ENCODE assay signal across 21 cellular contexts in genomic region chr16:71352963-71353460, GRCh38. TPM values are rescaled to one million over a fixed set of nuclear protein-coding genes. Genes with fewer than 3 reads are reported as not detected.
"Had no signal": no experiment of that assay in that cellular context is flagged by ENCODE, and none has a peak within 500 bp of the region (broad histone marks: within the 10 kb centered on the region; RNA-seq: fewer than 3 reads in every experiment).

No MANE protein-coding gene starts in this region.

- DNase-seq: effector CD8-positive, alpha-beta T cell; endodermal cell; foreskin fibroblast; heart left ventricle; kidney glomerular epithelial cell; left colon; left ventricle myocardium superior; lower lobe of right lung; mucosa of descending colon; naive B cell; right cardiac atrium; spleen; stimulated activated CD4-positive, alpha-beta T cell treated with anti-CD3 and anti-CD28 coated beads, Interleukin-4, amount 100 ng/mL, for 4 hours; stimulated activated naive CD8-positive, alpha-beta T cell treated with anti-CD3 and anti-CD28 coated beads, Interleukin-15, Interleukin-2, amounts not matched to agents 100 U/mL and 50 U/mL, for 24 hours; testis; tibial artery had no signal

- ATAC-seq: gastroesophageal sphincter; heart left ventricle; left colon; left ventricle myocardium superior; lower lobe of right lung; mucosa of descending colon; right cardiac atrium; stimulated activated memory B cell treated with anti-CD40 and anti-IgM and Interleukin-4, amounts not matched to agents 10 μg/mL and 1 μg/mL and 100 μg/mL, for 72 hours; stimulated activated naive CD8-positive, alpha-beta T cell treated with anti-CD3 and anti-CD28 coated beads, Interleukin-15, Interleukin-2, amounts not matched to agents 100 U/mL and 50 U/mL, for 24 hours had no signal

RNA-seq across cellular contexts. Expression of gene CALB2, which starts 5.5 kb away (rescaled TPM):
- total RNA-seq: natural killer cell treated with Interleukin-12 subunit alpha and Interleukin-12 subunit beta and Interleukin-15 and Interleukin-18, amount 100 ng/mL, for 72 hours; neural crest cell; renal cortical epithelial cell; spleen had no signal
